21 cellular contexts compared by ENCODE assay signal in the genomic region with DNA sequence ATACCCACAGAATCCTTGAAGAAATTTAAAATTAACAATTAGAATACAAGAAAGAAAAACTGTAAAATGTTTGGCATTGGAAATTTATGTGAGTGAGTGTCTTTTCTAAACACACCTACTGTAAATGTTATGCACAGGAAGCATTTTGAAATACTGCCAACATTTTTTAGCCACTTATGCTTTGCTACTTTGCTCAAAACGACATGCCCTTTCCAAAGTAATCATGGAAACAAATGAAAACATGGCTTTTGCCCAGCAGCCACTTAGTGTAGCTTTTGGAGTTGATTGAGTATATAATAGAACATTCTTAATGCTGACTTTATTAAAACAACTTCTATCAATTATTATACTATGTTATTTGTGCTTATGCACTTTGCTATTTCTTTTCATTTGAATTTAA.
A peak's percentile ranks its signal among the peaks of the same experiment; 100 is the strongest.
DNase-seq lines count a peak whose midpoint lies in the region; TF ChIP-seq lines count a peak whose summit lies in the region.
"Had no signal": no experiment of that assay in that cellular context is flagged by ENCODE, and none has a peak within 500 bp of the region (broad histone marks: within the 10 kb centered on the region; RNA-seq: fewer than 3 reads in every experiment).

No MANE protein-coding gene starts in this region.

- intact Hi-C loops in activated T-helper 2 cell treated with anti-CD3 and anti-CD28 coated beads, Interferon-gamma antibody, Interleukin-2, Interleukin-4, amounts not matched to agents 10 μg/mL and 5 μg/mL and 100 μg/mL, durations not matched to agents 14 hours and 24 hours and 36 hours (cut with micrococcal nuclease): no loop called here

- no peak overlapping the region for H3K4me3 Mint-ChIP-seq in activated T-helper 2 cell treated with anti-CD3 and anti-CD28 coated beads, Interferon-gamma antibody, Interleukin-2, Interleukin-4, amounts not matched to agents 10 μg/mL and 5 μg/mL and 100 μg/mL, durations not matched to agents 14 hours and 24 hours and 36 hours (ENCODE audit: low read depth)
- H3K4me3 Mint-ChIP-seq in mesothelial cell of epicardium (no peak overlapping the region), progenitor cell of endocrine pancreas (ENCODE audit: low read depth) (no peak overlapping the region)
- H3K4me3 Mint-ChIP-seq: activated CD8-positive, alpha-beta T cell treated with anti-CD3 and anti-CD28 coated beads for 36 hours; CD14-positive monocyte; HFFc6; naive B cell had no signal

- TF ChIP-seq CTCF in mesothelial cell of epicardium (IDR thresholded peaks at IDR 0.05; ENCODE audit: unreplicated experiment): no peak
- no peak for TF ChIP-seq CTCF in progenitor cell of endocrine pancreas (IDR thresholded peaks at IDR 0.05; ENCODE audit: unreplicated experiment)

- no peaks in the 10 kb centered on the region for H3K36me3 Mint-ChIP-seq in activated T-helper 2 cell treated with anti-CD3 and anti-CD28 coated beads, Interferon-gamma antibody, Interleukin-2, Interleukin-4, amounts not matched to agents 10 μg/mL and 5 μg/mL and 100 μg/mL, durations not matched to agents 14 hours and 24 hours and 36 hours (ENCODE audit: low read depth)
- H3K36me3 Mint-ChIP-seq in mesothelial cell of epicardium (no peaks in the 10 kb centered on the region), progenitor cell of endocrine pancreas (ENCODE audit: insufficient read depth) (no peaks in the 10 kb centered on the region)
- H3K36me3 Mint-ChIP-seq: CD14-positive monocyte, naive B cell had no signal

- H3K9me3 Mint-ChIP-seq in activated T-helper 2 cell treated with anti-CD3 and anti-CD28 coated beads, Interferon-gamma antibody, Interleukin-2, Interleukin-4, amounts not matched to agents 10 μg/mL and 5 μg/mL and 100 μg/mL, durations not matched to agents 14 hours and 24 hours and 36 hours: peaks cover 18% of the 10 kb centered on the region
- H3K9me3 Mint-ChIP-seq in mesothelial cell of epicardium (no peaks in the 10 kb centered on the region), progenitor cell of endocrine pancreas (ENCODE audit: low read depth) (peaks cover 3% of the 10 kb centered on the region)

- peak; percentile 7 for DNase-seq in DMS 273 treated with DMSO at 0.1 percent for 48 hours (lab: John Stamatoyannopoulos, UW)
- peak; percentile 79 for DNase-seq in NCI-H1105 (lab: John Stamatoyannopoulos, UW)
- peak; percentile 74 for DNase-seq in NCI-H69 (lab: John Stamatoyannopoulos, UW)
- peak; percentile 18 for DNase-seq in cerebellum (ENCODE audit: low spot score)
- no peak for DNase-seq in activated T-helper 2 cell treated with anti-CD3 and anti-CD28 coated beads, Interferon-gamma antibody, Interleukin-2, Interleukin-4, amounts not matched to agents 10 μg/mL and 5 μg/mL and 100 μg/mL, durations not matched to agents 14 hours and 24 hours and 36 hours (ENCODE audit: low spot score)
- no peak for DNase-seq in mesothelial cell of epicardium (ENCODE audit: low spot score in 2 of 2, unreplicated experiment in 2 of 2)
- DNase-seq in progenitor cell of endocrine pancreas (ENCODE audit: low spot score, unreplicated experiment): no peak
- no peak for DNase-seq in RKO (ENCODE audit: low spot score)
- DNase-seq: activated CD4-positive, CD25-positive, alpha-beta regulatory T cell treated with anti-CD3 and anti-CD28 coated beads, Interleukin-2, amount 50 U/mL, for 72 hours; activated CD8-positive, alpha-beta T cell treated with anti-CD3 and anti-CD28 coated beads for 36 hours; activated gamma-delta T cell treated with Interleukin-2 at 50 U/mL for 16 hours; heart right ventricle; HFFc6; left colon; mesendoderm; naive B cell; NCI-H526; spleen; stimulated activated CD4-positive, alpha-beta T cell treated with anti-CD3 and anti-CD28 coated beads, Interleukin-4, amount 100 ng/mL, for 1 hour; stimulated activated naive CD4-positive, alpha-beta T cell treated with Interleukin-2 at 50 U/mL for 16 hours had no signal

- H3K4me1 Mint-ChIP-seq in activated T-helper 2 cell treated with anti-CD3 and anti-CD28 coated beads, Interferon-gamma antibody, Interleukin-2, Interleukin-4, amounts not matched to agents 10 μg/mL and 5 μg/mL and 100 μg/mL, durations not matched to agents 14 hours and 24 hours and 36 hours (ENCODE audit: low read depth): no peaks in the 10 kb centered on the region
- H3K4me1 Mint-ChIP-seq in mesothelial cell of epicardium (no peaks in the 10 kb centered on the region), progenitor cell of endocrine pancreas (ENCODE audit: low read depth) (peaks cover 2% of the 10 kb centered on the region)
- H3K4me1 Mint-ChIP-seq: CD14-positive monocyte, naive B cell had no signal

- no peak overlapping the region for H3K27ac Mint-ChIP-seq in activated T-helper 2 cell treated with anti-CD3 and anti-CD28 coated beads, Interferon-gamma antibody, Interleukin-2, Interleukin-4, amounts not matched to agents 10 μg/mL and 5 μg/mL and 100 μg/mL, durations not matched to agents 14 hours and 24 hours and 36 hours
- H3K27ac Mint-ChIP-seq in mesothelial cell of epicardium (no peak overlapping the region), progenitor cell of endocrine pancreas (no peak overlapping the region)
- H3K27ac Mint-ChIP-seq: activated CD8-positive, alpha-beta T cell treated with anti-CD3 and anti-CD28 coated beads for 36 hours; CD14-positive monocyte; HFFc6; naive B cell had no signal

- H3K27me3 Mint-ChIP-seq in activated T-helper 2 cell treated with anti-CD3 and anti-CD28 coated beads, Interferon-gamma antibody, Interleukin-2, Interleukin-4, amounts not matched to agents 10 μg/mL and 5 μg/mL and 100 μg/mL, durations not matched to agents 14 hours and 24 hours and 36 hours (ENCODE audit: low read depth): no peaks in the 10 kb centered on the region
- H3K27me3 Mint-ChIP-seq in mesothelial cell of epicardium (ENCODE audit: low read depth) (no peaks in the 10 kb centered on the region), progenitor cell of endocrine pancreas (no peaks in the 10 kb centered on the region)
- H3K27me3 Mint-ChIP-seq: activated CD8-positive, alpha-beta T cell treated with anti-CD3 and anti-CD28 coated beads for 36 hours; naive B cell had no signal

Comparison
In these comparisons a context has a peak if more than half of its experiments do, and no peak if none do; other contexts are left out.
1. DNase-seq: peak in DMS 273 treated with DMSO at 0.1 percent for 48 hours (single experiment), NCI-H1105 (single experiment), NCI-H69 (single experiment) and cerebellum (single experiment); none in activated T-helper 2 cell treated with anti-CD3 and anti-CD28 coated beads, Interferon-gamma antibody, Interleukin-2, Interleukin-4, amounts not matched to agents 10 μg/mL and 5 μg/mL and 100 μg/mL, durations not matched to agents 14 hours and 24 hours and 36 hours (single experiment), mesothelial cell of epicardium (0 of 2), progenitor cell of endocrine pancreas (single experiment) and RKO (single experiment).